25 cellular contexts compared by ENCODE assay signal in genomic region chr15:60656041-60656440, GRCh38.
"Had no signal": no experiment of that assay in that cellular context is flagged by ENCODE, and none has a peak within 500 bp of the region (broad histone marks: within the 10 kb centered on the region; RNA-seq: fewer than 3 reads in every experiment).

No MANE protein-coding gene starts in this region.

- H3K27ac ChIP-seq: breast epithelium, Peyer's patch had no signal

- H3K4me3 ChIP-seq: breast epithelium, K562, Peyer's patch had no signal

- ATAC-seq: activated T-cell treated with anti-CD3 and anti-CD28 coated beads, Interleukin-2, amount 50 U/mL, for 72 hours; K562 had no signal

- H3K4me3 Mint-ChIP-seq: activated B cell treated with CpG ODN at 0.5 μM for 24 hours; activated CD4-positive, alpha-beta memory T cell treated with anti-CD3 and anti-CD28 coated beads, Interleukin-2, amount 10 ng/mL, durations not matched to agents 7 days and 5 days; activated naive CD4-positive, alpha-beta T cell treated with anti-CD3 and anti-CD28 coated beads, Interleukin-2, amount 50 U/mL, for 24 hours; activated T-cell treated with anti-CD3 and anti-CD28 coated beads, Interleukin-2, amount 50 U/mL, for 72 hours; T-helper 1 cell treated with Interleukin-12 subunit alpha and Interleukin-12 subunit beta and Interleukin-4 antibody, amounts not matched to agents 30 μg/mL and 1 μg/mL, for 36 hours had no signal

- H3K9me3 ChIP-seq: breast epithelium, Peyer's patch had no signal

- FAIRE-seq: K562, TTC549 had no signal

- DNase-seq: activated B cell treated with CpG ODN at 0.5 μM for 24 hours; activated CD4-positive, alpha-beta memory T cell treated with anti-CD3 and anti-CD28 coated beads, Interleukin-2, amount 10 ng/mL, durations not matched to agents 7 days and 5 days; activated CD4-positive, alpha-beta T cell treated with anti-CD3 and anti-CD28 coated beads for 1 hour; activated CD4-positive, alpha-beta T cell treated with anti-CD3 and anti-CD28 coated beads, Interleukin-2, amount 50 U/mL, for 1 hour; activated CD8-positive, alpha-beta memory T cell treated with anti-CD3 and anti-CD28 coated beads, Interleukin-2, amount 50 U/mL, for 4 hours; activated effector memory CD4-positive, alpha-beta T cell treated with Interleukin-2 at 50 U/mL for 16 hours; activated naive CD4-positive, alpha-beta T cell; activated T-cell treated with anti-CD3 and anti-CD28 coated beads, Interleukin-2, amount 50 U/mL, for 72 hours; aorta; caudate nucleus; Karpas-422; MM.1S; NCI-H1105 treated with DMSO at 0.1 percent for 48 hours; NCI-H1436 treated with DMSO at 0.1 percent for 48 hours; NCI-H187; NCI-H2081; NCI-H524; Peyer's patch; SHP77 treated with DMSO at 0.1 percent for 48 hours; T1000 had no signal

- H3K36me3 ChIP-seq: breast epithelium, Peyer's patch had no signal

- H3K4me1 ChIP-seq: Peyer's patch had no signal

- H3K9me3 Mint-ChIP-seq: activated B cell treated with CpG ODN at 0.5 μM for 24 hours; activated CD4-positive, alpha-beta memory T cell treated with anti-CD3 and anti-CD28 coated beads, Interleukin-2, amount 10 ng/mL, durations not matched to agents 7 days and 5 days; activated naive CD4-positive, alpha-beta T cell treated with anti-CD3 and anti-CD28 coated beads, Interleukin-2, amount 50 U/mL, for 24 hours; activated T-cell treated with anti-CD3 and anti-CD28 coated beads, Interleukin-2, amount 50 U/mL, for 72 hours; T-helper 1 cell treated with Interleukin-12 subunit alpha and Interleukin-12 subunit beta and Interleukin-4 antibody, amounts not matched to agents 30 μg/mL and 1 μg/mL, for 36 hours had no signal

- H3K27me3 Mint-ChIP-seq: activated naive CD4-positive, alpha-beta T cell treated with anti-CD3 and anti-CD28 coated beads, Interleukin-2, amount 50 U/mL, for 24 hours had no signal

- H3K27me3 ChIP-seq: breast epithelium, Peyer's patch had no signal

- H3K27ac Mint-ChIP-seq: activated B cell treated with CpG ODN at 0.5 μM for 24 hours; activated CD4-positive, alpha-beta memory T cell treated with anti-CD3 and anti-CD28 coated beads, Interleukin-2, amount 10 ng/mL, durations not matched to agents 7 days and 5 days; activated naive CD4-positive, alpha-beta T cell treated with anti-CD3 and anti-CD28 coated beads, Interleukin-2, amount 50 U/mL, for 24 hours; activated T-cell treated with anti-CD3 and anti-CD28 coated beads, Interleukin-2, amount 50 U/mL, for 72 hours; T-helper 1 cell treated with Interleukin-12 subunit alpha and Interleukin-12 subunit beta and Interleukin-4 antibody, amounts not matched to agents 30 μg/mL and 1 μg/mL, for 36 hours had no signal
